In the genomic region with DNA sequence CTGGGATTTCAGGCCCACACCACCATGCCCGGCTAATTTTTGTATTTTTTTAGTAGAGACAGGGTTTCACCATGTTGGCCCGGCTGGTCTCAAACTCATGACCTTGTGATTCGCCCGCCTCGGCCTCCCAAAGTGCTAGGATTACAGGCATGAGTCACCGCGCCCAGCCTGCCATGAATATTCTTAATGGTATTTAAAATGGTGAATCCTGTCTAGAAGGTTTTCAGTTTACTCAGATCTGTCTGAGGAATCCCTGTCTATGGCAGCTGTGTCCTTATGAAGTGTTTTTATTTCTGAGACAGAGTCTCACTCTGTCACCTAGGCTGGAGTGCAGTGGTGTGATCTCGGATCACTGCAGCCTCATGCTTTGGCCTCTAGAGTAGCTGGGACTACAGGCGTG, we compare ENCODE assay signal across 1 cellular context. TPM values are rescaled to one million over a fixed set of nuclear protein-coding genes. Genes with fewer than 3 reads are reported as not detected.
"Had no signal": no experiment of that assay in that cellular context is flagged by ENCODE, and none has a peak within 500 bp of the region (broad histone marks: within the 10 kb centered on the region; RNA-seq: fewer than 3 reads in every experiment).

No MANE protein-coding gene starts in this region.

RNA-seq across cellular contexts. Expression of gene KCNQ4, which starts 55.9 kb away (rescaled TPM):
- polyA plus RNA-seq: immature natural killer cell had no signal
